ENCODE assay signal across 9 cellular contexts in the genomic region with DNA sequence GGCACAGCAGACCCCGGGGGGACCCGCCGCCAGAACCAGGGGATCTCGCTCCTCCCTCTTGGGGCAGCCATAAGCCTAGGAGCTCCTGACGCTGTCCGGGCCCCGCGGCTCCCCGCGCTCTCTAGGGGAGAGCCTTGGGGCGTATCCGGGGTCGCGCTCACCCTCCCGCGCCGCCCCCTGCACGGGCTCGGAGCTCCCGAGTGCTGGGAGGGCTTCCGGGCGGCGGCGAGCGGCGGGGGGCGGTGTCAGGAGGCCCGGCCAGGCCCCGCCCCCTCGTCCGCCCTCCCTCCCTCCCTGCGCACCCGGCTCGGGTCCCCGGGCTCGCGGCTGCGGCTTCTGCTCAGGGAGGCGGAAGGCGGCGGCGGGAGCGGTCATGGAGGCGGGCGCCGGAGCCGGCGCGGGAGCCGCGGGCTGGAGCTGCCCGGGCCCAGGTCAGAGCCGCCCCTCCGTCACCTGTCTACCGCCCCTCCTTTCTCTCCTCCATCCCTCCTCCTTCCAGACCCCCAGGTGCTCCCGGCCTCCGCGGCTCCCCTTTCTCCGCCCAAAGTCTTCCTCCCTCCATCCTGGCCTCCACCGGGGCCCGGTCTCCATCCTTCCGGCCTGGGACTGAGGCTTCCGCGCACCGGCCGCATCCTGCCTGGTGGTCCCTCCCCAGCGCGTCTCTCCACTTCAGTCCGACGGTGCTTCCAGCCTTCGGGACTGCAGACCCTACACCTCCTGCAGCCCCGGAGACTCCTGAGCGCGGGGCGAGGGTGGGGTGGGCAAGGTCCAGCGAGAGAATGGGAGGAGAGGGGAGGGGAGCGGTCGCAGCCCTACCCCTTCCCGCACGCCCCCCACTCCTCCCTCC. TPM values are rescaled to one million over a fixed set of nuclear protein-coding genes. Genes with fewer than 3 reads are reported as not detected.
DNase-seq lines count a peak whose midpoint lies in the region; ATAC-seq and TF ChIP-seq lines count a peak whose summit lies in the region.
"Had no signal": no experiment of that assay in that cellular context is flagged by ENCODE, and none has a peak within 500 bp of the region (broad histone marks: within the 10 kb centered on the region; RNA-seq: fewer than 3 reads in every experiment).

No MANE protein-coding gene starts in this region.

- no peaks in the 10 kb centered on the region for H3K4me1 ChIP-seq in foreskin keratinocyte

- TF ChIP-seq CTCF in RWPE1 (conservative IDR thresholded peaks at IDR 0.05; ENCODE audit: low read depth) (no peak), foreskin keratinocyte (conservative IDR thresholded peaks at IDR 0.05) (no peak)

- H3K27ac ChIP-seq in RWPE1: no peak overlapping the region
- H3K27ac ChIP-seq in foreskin keratinocyte: no peak overlapping the region

- DNase-seq in CMK (ENCODE audit: low read depth) (peak; percentile 35), HUDEP-2 (lab: John Stamatoyannopoulos, UW; ENCODE audit: unreplicated experiment in 76 of 76) (peak in 52 of 76 experiments; percentile 4 to 68 (median 38)), RWPE1 (ENCODE audit: low spot score) (peak; percentile 58), foreskin keratinocyte (no peak), nucleus accumbens (lab: John Stamatoyannopoulos, UW) (peak in 42 of 56 donors; percentile 9 to 74 (median 42)), superior temporal gyrus (ENCODE audit: extremely low spot score) (peak; percentile 40)
- DNase-seq in activated effector memory CD4-positive, alpha-beta T cell treated with anti-CD3 and anti-CD28 coated beads, Interleukin-2, amount 50 U/mL, for 16 hours: peak; percentile 91

- peak; percentile 59 for ATAC-seq in GM19468 (IDR thresholded peaks at IDR 0.05; ENCODE audit: extremely low read depth, unreplicated experiment)
- ATAC-seq in foreskin keratinocyte: peak; percentile 80

- CTCF ChIA-PET in RWPE1 (lab: Yijun Ruan, JAX): no interaction called here

- POLR2A ChIA-PET in RWPE1 (lab: Yijun Ruan, JAX; ENCODE audit: low non-redundant PET): no interaction called here

- H3K27me3 ChIP-seq in foreskin keratinocyte: peaks cover 46% of the 10 kb centered on the region

RNA-seq across cellular contexts. Expression of gene CCDC136, which starts 0.4 kb away (rescaled TPM):
- total RNA-seq in foreskin keratinocyte: 2.3 and 2.4 TPM in 2 replicates
- 1.6 and 1.9 TPM in 2 replicates for polyA plus RNA-seq in foreskin keratinocyte

RNA-seq across cellular contexts. Expression of gene OPN1SW, which starts 15.8 kb away (rescaled TPM):
- not detected in 2 replicates for total RNA-seq in foreskin keratinocyte
- not detected in 2 replicates for polyA plus RNA-seq in foreskin keratinocyte
- total RNA-seq: dermis microvascular lymphatic vessel endothelial cell had no signal

RNA-seq across cellular contexts. Expression of gene FLNC, which starts 38.9 kb away (rescaled TPM):
- 0.61 and 1.2 TPM in 2 replicates for total RNA-seq in foreskin keratinocyte
- 0.20 and 0.38 TPM in 2 replicates for polyA plus RNA-seq in foreskin keratinocyte

RNA-seq across cellular contexts. Expression of gene CALU, which starts 52.2 kb away (rescaled TPM):
- total RNA-seq in foreskin keratinocyte: 195 and 229 TPM in 2 replicates
- polyA plus RNA-seq in foreskin keratinocyte: 89.2 and 94.6 TPM in 2 replicates

Comparison
In these comparisons a context has a peak if more than half of its experiments do, and no peak if none do; other contexts are left out.
1. DNase-seq: peak in CMK (single experiment), HUDEP-2 (52 of 76), RWPE1 (single experiment), activated effector memory CD4-positive, alpha-beta T cell treated with anti-CD3 and anti-CD28 coated beads, Interleukin-2, amount 50 U/mL, for 16 hours (single experiment), nucleus accumbens (42 of 56) and superior temporal gyrus (single experiment); none in foreskin keratinocyte (0 of 2).